Comparison of ENCODE assay signal across 14 cellular contexts in the genomic region with DNA sequence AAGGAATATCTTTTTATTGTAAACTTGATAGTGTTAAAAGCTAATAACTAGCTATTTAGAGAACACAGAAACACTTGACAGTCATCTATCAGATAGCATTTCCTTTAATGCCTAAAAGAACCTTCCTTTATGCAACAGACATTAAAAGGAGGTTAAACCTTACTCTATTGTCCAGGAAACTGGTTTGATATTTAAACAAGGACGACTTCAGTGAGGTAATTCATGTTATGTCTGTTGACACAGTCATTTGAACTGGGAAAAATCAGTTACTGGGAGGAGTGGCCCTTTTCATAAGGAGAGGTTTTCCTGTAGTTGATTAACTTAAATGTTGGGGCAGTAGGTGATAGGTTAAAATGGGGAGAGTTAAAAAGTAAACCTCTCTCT. TPM values are rescaled to one million over a fixed set of nuclear protein-coding genes. Genes with fewer than 3 reads are reported as not detected.
DNase-seq lines count a peak whose midpoint lies in the region; ATAC-seq, FAIRE-seq and TF ChIP-seq lines count a peak whose summit lies in the region.
"Had no signal": no experiment of that assay in that cellular context is flagged by ENCODE, and none has a peak within 500 bp of the region (broad histone marks: within the 10 kb centered on the region; RNA-seq: fewer than 3 reads in every experiment).

No MANE protein-coding gene starts in this region.

- TF ChIP-seq POLR2A in erythroblast (IDR thresholded peaks at IDR 0.05; ENCODE audit: low read length), result no peak

- peak overlapping the region; percentile 99 for H3K4me3 ChIP-seq in LNCaP clone FGC (ENCODE audit: low read depth, low read length)

- DNase-seq in COLO668 (lab: John Stamatoyannopoulos, UW; ENCODE audit: unreplicated experiment) (peak; percentile 33), LNCaP clone FGC (ENCODE audit: low read depth) (no peak), mesothelial cell of epicardium (ENCODE audit: low spot score in 2 of 2, unreplicated experiment in 2 of 2) (no peak), ureter (ENCODE audit: low spot score) (no peak), erythroblast (lab: John Stamatoyannopoulos, UW) (no peak)
- no peak for DNase-seq in activated T-cell treated with anti-CD3 and anti-CD28 coated beads, Interleukin-2, amount 50 U/mL, for 4 hours
- DNase-seq: activated CD4-positive, CD25-positive, alpha-beta regulatory T cell treated with anti-CD3 and anti-CD28 coated beads, Interleukin-2, amount 50 U/mL, for 72 hours; DMS 273 treated with DMSO at 0.1 percent for 48 hours; hippocampal formation; KBM-7; retina; stimulated activated CD8-positive, alpha-beta memory T cell treated with anti-CD3 and anti-CD28 coated beads, Interleukin-4, amount 100 ng/mL, for 48 hours had no signal

- no peaks in the 10 kb centered on the region for H3K27me3 Mint-ChIP-seq in mesothelial cell of epicardium (ENCODE audit: low read depth)
- H3K27me3 Mint-ChIP-seq in activated T-cell treated with anti-CD3 and anti-CD28 coated beads, Interleukin-2, amount 50 U/mL, for 4 hours (ENCODE audit: low read depth), result no peaks in the 10 kb centered on the region

- no peak for TF ChIP-seq CTCF in LNCaP clone FGC (IDR thresholded peaks at IDR 0.05; ENCODE audit: control insufficient read depth, extremely low read depth, insufficient read depth)
- TF ChIP-seq CTCF in mesothelial cell of epicardium (IDR thresholded peaks at IDR 0.05; ENCODE audit: unreplicated experiment), result no peak

- peak; percentile 94 for FAIRE-seq in colon (lab: Jason Lieb, UNC)

- peaks cover 53% of the 10 kb centered on the region for H3K4me1 Mint-ChIP-seq in mesothelial cell of epicardium
- peaks cover 74% of the 10 kb centered on the region for H3K4me1 Mint-ChIP-seq in activated T-cell treated with anti-CD3 and anti-CD28 coated beads, Interleukin-2, amount 50 U/mL, for 4 hours (ENCODE audit: low read depth)

- no peak for ATAC-seq in activated T-cell treated with anti-CD3 and anti-CD28 coated beads, Interleukin-2, amount 50 U/mL, for 4 hours
- no peak for ATAC-seq in GM19035 (IDR thresholded peaks at IDR 0.05; ENCODE audit: unreplicated experiment)

- H3K4me3 Mint-ChIP-seq in mesothelial cell of epicardium, result no peak overlapping the region
- H3K4me3 Mint-ChIP-seq in activated T-cell treated with anti-CD3 and anti-CD28 coated beads, Interleukin-2, amount 50 U/mL, for 4 hours, result no peak overlapping the region

- peaks cover 46% of the 10 kb centered on the region for H3K36me3 Mint-ChIP-seq in mesothelial cell of epicardium
- H3K36me3 Mint-ChIP-seq in activated T-cell treated with anti-CD3 and anti-CD28 coated beads, Interleukin-2, amount 50 U/mL, for 4 hours (ENCODE audit: insufficient read depth), result peaks cover 36% of the 10 kb centered on the region

- peaks cover 12% of the 10 kb centered on the region for H3K9me3 Mint-ChIP-seq in mesothelial cell of epicardium
- H3K9me3 Mint-ChIP-seq in activated T-cell treated with anti-CD3 and anti-CD28 coated beads, Interleukin-2, amount 50 U/mL, for 4 hours, result peaks cover 6% of the 10 kb centered on the region

- H3K27ac Mint-ChIP-seq in mesothelial cell of epicardium, result peak overlapping the region; percentile 65

RNA-seq across cellular contexts. Expression of a gene that starts 6.7 kb away (rescaled TPM):
- 96.6 to 110 TPM (median 103 TPM) in 3 replicates for total RNA-seq in mesothelial cell of epicardium
- 10 to 100 TPM; 19.8 to 35.0 (median 34.8) TPM for total RNA-seq in activated T-cell treated with anti-CD3 and anti-CD28 coated beads, Interleukin-2, amount 50 U/mL, for 4 hours
- 64.0 TPM for total RNA-seq in ureter
